Comparison of ENCODE assay signal across 8 cellular contexts in genomic region chr11:88175707-88176066, GRCh38. TPM values are rescaled to one million over a fixed set of nuclear protein-coding genes. Genes with fewer than 3 reads are reported as not detected.
DNase-seq lines count a peak whose midpoint lies in the region; ATAC-seq and TF ChIP-seq lines count a peak whose summit lies in the region.

No MANE protein-coding gene starts in this region.

- H3K36me3 ChIP-seq in sigmoid colon (no peaks in the 10 kb centered on the region), BE2C (no peaks in the 10 kb centered on the region)

- intact Hi-C loops in sigmoid colon (cut with DNase I) = no loop called here

- WGBS in sigmoid colon, 2 donors = 24 to 39% methylated on average over 7 of the region's 7 CpGs

- DNase-seq in epithelial cell of prostate (ENCODE audit: low read depth, low spot score) (no peak), sigmoid colon (no peak), NCI-H526 treated with DMSO at 0.1 percent for 48 hours (lab: John Stamatoyannopoulos, UW) (no peak), glomerular visceral epithelial cell (ENCODE audit: extremely low spot score) (no peak), BE2C (no peak), GM19240 (ENCODE audit: insufficient read length, low spot score) (no peak)

- ATAC-seq in GM19452 (IDR thresholded peaks at IDR 0.05; ENCODE audit: unreplicated experiment) = peak; percentile 19
- ATAC-seq in HG03442 (IDR thresholded peaks at IDR 0.05; ENCODE audit: unreplicated experiment) = peak; percentile 19

- H3K27me3 ChIP-seq in sigmoid colon = no peaks in the 10 kb centered on the region
- H3K27me3 ChIP-seq in BE2C = no peaks in the 10 kb centered on the region

- H3K27ac ChIP-seq in epithelial cell of prostate (peak overlapping the region; percentile 99), sigmoid colon (no peak overlapping the region)

- TF ChIP-seq CTCF in sigmoid colon (IDR thresholded peaks at IDR 0.05) = no peak
- TF ChIP-seq CTCF in BE2C (IDR thresholded peaks at IDR 0.05; ENCODE audit: low read depth, low read length) = no peak

- no peaks in the 10 kb centered on the region for H3K9me3 ChIP-seq in sigmoid colon
- no peaks in the 10 kb centered on the region for H3K9me3 ChIP-seq in BE2C

- no peak for TF ChIP-seq POLR2A in sigmoid colon (IDR thresholded peaks at IDR 0.05)

- H3K4me3 ChIP-seq in sigmoid colon (peak overlapping the region in 3 of 4 donors; percentile 39 to 49 (median 48)), BE2C (ENCODE audit: low read depth, low read length) (no peak overlapping the region)

- H3K4me1 ChIP-seq in sigmoid colon = peaks cover 0 to 34% (median 27%) of the 10 kb centered on the region in 4 donors
- H3K4me1 ChIP-seq in BE2C = no peaks in the 10 kb centered on the region

- no peak for TF ChIP-seq EP300 in sigmoid colon (IDR thresholded peaks at IDR 0.05)

RNA-seq across cellular contexts. Expression of gene RAB38, which starts 0.4 kb away (rescaled TPM):
- total RNA-seq in sigmoid colon = 1 to 10 TPM in 3 of 4 donors, not detected in 1; 1.1 to 1.7 (median 1.2) TPM
- 1 to 10 TPM in 2 of 3 donors, under 1 TPM in 1; 0.92 to 1.3 (median 1.2) TPM for polyA plus RNA-seq in sigmoid colon
- not detected for polyA plus RNA-seq in BE2C (2012; ENCODE audit: insufficient read depth, insufficient read length, low read depth)
